In genomic region chrX:20284444-20284843, GRCh38 we compare ENCODE assay signal across 39 cellular contexts.
"Had no signal": no experiment of that assay in that cellular context is flagged by ENCODE, and none has a peak within 500 bp of the region (broad histone marks: within the 10 kb centered on the region; RNA-seq: fewer than 3 reads in every experiment).

No MANE protein-coding gene starts in this region.

- H3K4me1 ChIP-seq: adrenal gland, colonic mucosa had no signal

- DNase-seq: activated CD4-positive, alpha-beta memory T cell treated with anti-CD3 and anti-CD28 coated beads for 36 hours; activated CD4-positive, alpha-beta T cell treated with anti-CD3 and anti-CD28 coated beads for 1 hour; activated CD4-positive, alpha-beta T cell treated with anti-CD3 and anti-CD28 coated beads for 36 hours; activated CD4-positive, alpha-beta T cell treated with anti-CD3 and anti-CD28 coated beads for 48 hours; activated CD4-positive, alpha-beta T cell treated with anti-CD3 and anti-CD28 coated beads, Interleukin-2, amount 50 U/mL, for 1 hour; activated CD4-positive, alpha-beta T cell treated with anti-CD3 and anti-CD28 coated beads, Interleukin-2, amount 50 U/mL, for 4 hours; activated CD4-positive, CD25-positive, alpha-beta regulatory T cell; activated CD8-positive, alpha-beta memory T cell treated with anti-CD3 and anti-CD28 coated beads, Interleukin-2, amount 50 U/mL, for 4 hours; activated CD8-positive, alpha-beta T cell treated with anti-CD3 and anti-CD28 coated beads for 36 hours; activated effector memory CD4-positive, alpha-beta T cell treated with anti-CD3 and anti-CD28 coated beads, Interleukin-2, amount 50 U/mL, for 16 hours; activated gamma-delta T cell treated with Interleukin-2 at 50 U/mL for 16 hours; activated naive CD4-positive, alpha-beta T cell; activated naive CD4-positive, alpha-beta T cell treated with anti-CD3 and anti-CD28 coated beads for 36 hours; activated naive CD4-positive, alpha-beta T cell treated with anti-CD3 and anti-CD28 coated beads, Interleukin-2, amount 50 U/mL, for 16 hours; activated naive CD8-positive, alpha-beta T cell treated with anti-CD3 and anti-CD28 coated beads for 36 hours; activated T-cell treated with anti-CD3 and anti-CD28 coated beads for 4 hours; activated T-cell treated with anti-CD3 and anti-CD28 coated beads, Interleukin-2, amount 50 U/mL, for 1 hour; activated T-cell treated with anti-CD3 and anti-CD28 coated beads, Interleukin-2, amount 50 U/mL, for 4 hours; activated T-cell treated with anti-CD3 and anti-CD28 coated beads, Interleukin-2, amount 50 U/mL, for 72 hours; adrenal gland; amniotic stem cell; aorta; caudate nucleus; cerebellar nuclear complex; colonic mucosa; T-helper 2 cell; T-helper 9 cell; WERI-Rb-1 had no signal

- ATAC-seq: activated CD4-positive, alpha-beta T cell treated with anti-CD3 and anti-CD28 coated beads for 36 hours; activated CD4-positive, CD25-positive, alpha-beta regulatory T cell treated with anti-CD3 and anti-CD28 coated beads, Interleukin-2, amount 50 U/mL, for 24 hours; activated CD8-positive, alpha-beta T cell treated with anti-CD3 and anti-CD28 coated beads for 36 hours; activated naive CD4-positive, alpha-beta T cell treated with anti-CD3 and anti-CD28 coated beads, Interleukin-2, amount 50 U/mL, for 72 hours; activated T-cell treated with anti-CD3 and anti-CD28 coated beads, Interleukin-2, amount 50 U/mL, for 4 hours; activated T-cell treated with anti-CD3 and anti-CD28 coated beads, Interleukin-2, amount 50 U/mL, for 72 hours; activated T-helper 17 cell treated with anti-CD3 and anti-CD28 coated beads, Interleukin-2, amount 50 U/mL, for 72 hours; WTC11 had no signal

- H3K4me3 Mint-ChIP-seq: activated CD4-positive, alpha-beta memory T cell treated with anti-CD3 and anti-CD28 coated beads for 36 hours; activated CD4-positive, alpha-beta T cell treated with anti-CD3 and anti-CD28 coated beads for 36 hours; activated CD8-positive, alpha-beta T cell treated with anti-CD3 and anti-CD28 coated beads for 36 hours; activated naive CD4-positive, alpha-beta T cell treated with anti-CD3 and anti-CD28 coated beads for 36 hours; activated naive CD8-positive, alpha-beta T cell treated with anti-CD3 and anti-CD28 coated beads for 36 hours; activated T-cell treated with anti-CD3 and anti-CD28 coated beads, Interleukin-2, amount 50 U/mL, for 4 hours; activated T-cell treated with anti-CD3 and anti-CD28 coated beads, Interleukin-2, amount 50 U/mL, for 72 hours; activated T-helper 1 cell treated with anti-CD3 and anti-CD28 coated beads, Interleukin-12 subunit alpha, Interleukin-12 subunit beta, Interleukin-2, Interleukin-4 antibody, amounts not matched to agents 30 ng/mL and 10 ng/mL and 1 ng/mL, durations not matched to agents 14 hours and 24 hours and 36 hours; activated T-helper 17 cell treated with anti-CD3 and anti-CD28 coated beads, Interleukin-2, amount 50 U/mL, for 72 hours; brain; central memory CD8-positive, alpha-beta T cell; T-helper 2 cell treated with Interferon-gamma antibody and Interleukin-4, amounts not matched to agents 5 μg/mL and 100 μg/mL, for 36 hours; WTC11 had no signal

- H3K27ac Mint-ChIP-seq: activated CD4-positive, alpha-beta memory T cell treated with anti-CD3 and anti-CD28 coated beads for 36 hours; activated CD4-positive, alpha-beta T cell treated with anti-CD3 and anti-CD28 coated beads for 36 hours; activated CD8-positive, alpha-beta T cell treated with anti-CD3 and anti-CD28 coated beads for 36 hours; activated naive CD4-positive, alpha-beta T cell treated with anti-CD3 and anti-CD28 coated beads for 36 hours; activated naive CD4-positive, alpha-beta T cell treated with anti-CD3 and anti-CD28 coated beads, Interleukin-2, amount 50 U/mL, for 72 hours; activated naive CD8-positive, alpha-beta T cell treated with anti-CD3 and anti-CD28 coated beads for 36 hours; activated T-cell treated with anti-CD3 and anti-CD28 coated beads, Interleukin-2, amount 50 U/mL, for 72 hours; activated T-helper 1 cell treated with anti-CD3 and anti-CD28 coated beads, Interleukin-12 subunit alpha, Interleukin-12 subunit beta, Interleukin-2, Interleukin-4 antibody, amounts not matched to agents 30 ng/mL and 10 ng/mL and 1 ng/mL, durations not matched to agents 14 hours and 24 hours and 36 hours; activated T-helper 17 cell treated with anti-CD3 and anti-CD28 coated beads, Interleukin-2, amount 50 U/mL, for 72 hours; brain; T-helper 2 cell treated with Interferon-gamma antibody and Interleukin-4, amounts not matched to agents 5 μg/mL and 100 μg/mL, for 36 hours; WTC11 had no signal

- H3K27ac ChIP-seq: adrenal gland, cardiac muscle cell, colonic mucosa, WERI-Rb-1 had no signal

- H3K4me3 ChIP-seq: adrenal gland, cardiac muscle cell, colonic mucosa had no signal

- H3K9me3 ChIP-seq: adrenal gland, colonic mucosa had no signal

- H3K36me3 ChIP-seq: adrenal gland, cardiac muscle cell, colonic mucosa, WERI-Rb-1 had no signal

- H3K36me3 Mint-ChIP-seq: activated CD4-positive, alpha-beta memory T cell treated with anti-CD3 and anti-CD28 coated beads for 36 hours; activated naive CD8-positive, alpha-beta T cell treated with anti-CD3 and anti-CD28 coated beads for 36 hours; brain; WTC11 had no signal

- H3K9me3 Mint-ChIP-seq: activated CD4-positive, alpha-beta memory T cell treated with anti-CD3 and anti-CD28 coated beads for 36 hours; activated naive CD4-positive, alpha-beta T cell treated with anti-CD3 and anti-CD28 coated beads for 36 hours; activated T-helper 1 cell treated with anti-CD3 and anti-CD28 coated beads, Interleukin-12 subunit alpha, Interleukin-12 subunit beta, Interleukin-2, Interleukin-4 antibody, amounts not matched to agents 30 ng/mL and 10 ng/mL and 1 ng/mL, durations not matched to agents 14 hours and 24 hours and 36 hours; activated T-helper 17 cell treated with anti-CD3 and anti-CD28 coated beads, Interleukin-2, amount 50 U/mL, for 72 hours had no signal

- H3K27me3 Mint-ChIP-seq: activated CD4-positive, alpha-beta memory T cell treated with anti-CD3 and anti-CD28 coated beads for 36 hours; activated CD4-positive, alpha-beta T cell treated with anti-CD3 and anti-CD28 coated beads for 36 hours; activated CD8-positive, alpha-beta T cell treated with anti-CD3 and anti-CD28 coated beads for 36 hours; activated naive CD8-positive, alpha-beta T cell treated with anti-CD3 and anti-CD28 coated beads for 36 hours; activated T-helper 17 cell treated with anti-CD3 and anti-CD28 coated beads, Interleukin-2, amount 50 U/mL, for 72 hours; brain; central memory CD8-positive, alpha-beta T cell had no signal

- FAIRE-seq: bronchial epithelial cell, TTC549 had no signal

- H3K4me1 Mint-ChIP-seq: activated CD4-positive, alpha-beta T cell treated with anti-CD3 and anti-CD28 coated beads for 36 hours; activated naive CD8-positive, alpha-beta T cell treated with anti-CD3 and anti-CD28 coated beads for 36 hours; activated T-helper 17 cell treated with anti-CD3 and anti-CD28 coated beads, Interleukin-2, amount 50 U/mL, for 72 hours; brain; central memory CD8-positive, alpha-beta T cell; WTC11 had no signal

- H3K27me3 ChIP-seq: cardiac muscle cell, colonic mucosa had no signal
